ENCODE assay signal across 1 cellular context in genomic region chr10:78260141-78260540, GRCh38.
TF ChIP-seq lines count a peak whose summit lies in the region.

No MANE protein-coding gene starts in this region.

TF ChIP-seq in H1, 55 proteins besides CTCF, POLR2A, EP300 and RAD21:
- TF ChIP-seq SIX5 (IDR thresholded peaks at IDR 0.05; ENCODE audit: low read depth, low read length): no peak
- TF ChIP-seq NANOG (IDR thresholded peaks at IDR 0.05; ENCODE audit: insufficient read depth, low read depth, low read length, poor library complexity, severe bottlenecking): no peak
- TF ChIP-seq SP4 (IDR thresholded peaks at IDR 0.05; ENCODE audit: low read length): no peak
- no peak for TF ChIP-seq FOSL1 (IDR thresholded peaks at IDR 0.05; ENCODE audit: insufficient read depth, low read depth, low read length)
- TF ChIP-seq EZH2 (IDR thresholded peaks at IDR 0.05; ENCODE audit: low read depth, low read length, severe bottlenecking): no peak
- TF ChIP-seq USF2 (IDR thresholded peaks at IDR 0.05; ENCODE audit: low read length): no peak
- no peak for TF ChIP-seq KDM5A (IDR thresholded peaks at IDR 0.05; ENCODE audit: low read length)
- no peak for TF ChIP-seq SP1 (IDR thresholded peaks at IDR 0.05; ENCODE audit: low read depth, low read length)
- no peak for TF ChIP-seq PHF8 (conservative IDR thresholded peaks at IDR 0.05; ENCODE audit: low read depth, low read length)
- no peak for TF ChIP-seq SIRT6 (IDR thresholded peaks at IDR 0.05; ENCODE audit: low read length)
- no peak for TF ChIP-seq MAX (IDR thresholded peaks at IDR 0.05)
- TF ChIP-seq SRF (IDR thresholded peaks at IDR 0.05; ENCODE audit: low read depth, low read length): no peak
- TF ChIP-seq RFX5 (IDR thresholded peaks at IDR 0.05; ENCODE audit: borderline replicate concordance, low read depth, low read length): no peak
- no peak for TF ChIP-seq CHD2 (IDR thresholded peaks at IDR 0.05; ENCODE audit: low read length)
- TF ChIP-seq CREB1 (IDR thresholded peaks at IDR 0.05): no peak
- TF ChIP-seq BACH1 (IDR thresholded peaks at IDR 0.05; ENCODE audit: low read length): no peak
- no peak for TF ChIP-seq POLR2AphosphoS5 (IDR thresholded peaks at IDR 0.05; ENCODE audit: low read depth, low read length)
- no peak for TF ChIP-seq SIN3A (conservative IDR thresholded peaks at IDR 0.05 in 1 of 2, IDR thresholded peaks at IDR 0.05 in 1 of 2; ENCODE audit: low read depth in 1 of 2, low read length in 2 of 2)
- TF ChIP-seq RNF2 (IDR thresholded peaks at IDR 0.05; ENCODE audit: borderline replicate concordance, low read depth, low read length, missing control alignments, poor library complexity, severe bottlenecking): no peak
